Comparison of ENCODE assay signal across 1 cellular context in genomic region chr19:10717356-10718204, GRCh38.
TF ChIP-seq lines count a peak whose summit lies in the region.

DNM2 (plus strand) TSS chr19:10718079; CDS start chr19:10718243, 164 bp downstream.

TF ChIP-seq in K562, 482 proteins besides CTCF, POLR2A, EP300 and RAD21 (continued from another document and continues in another):
- TF ChIP-seq ZNF407 (IDR thresholded peaks at IDR 0.05; ENCODE audit: low read depth) (no peak), TOE1 (IDR thresholded peaks at IDR 0.05; ENCODE audit: borderline replicate concordance) (0 out of 2 replicates have a peak, but pooled peaks have one; percentile 4), TOE1 (CRISPR knock-in tag; IDR thresholded peaks at IDR 0.05; ENCODE audit: borderline replicate concordance, low read depth) (no peak), ARID4B (CRISPR knock-in tag; IDR thresholded peaks at IDR 0.05) (no peak), SMAD4 (CRISPR knock-in tag; conservative IDR thresholded peaks at IDR 0.05) (no peak; the same call in 1 of the 2 replicates), TAF1 (IDR thresholded peaks at IDR 0.05; ENCODE audit: control insufficient read depth, extremely low read depth, insufficient read depth, low read length, severe bottlenecking) (peak; percentile 65), ZNF280B (CRISPR knock-in tag; IDR thresholded peaks at IDR 0.05) (no peak), ZNF12 (CRISPR knock-in tag; IDR thresholded peaks at IDR 0.05) (no peak), HDAC2 (IDR thresholded peaks at IDR 0.05) (no peak), ZNF444 (CRISPR knock-in tag; IDR thresholded peaks at IDR 0.05) (no peak), ZNF134 (CRISPR knock-in tag; conservative IDR thresholded peaks at IDR 0.05) (no peak), NFE2L1 (tag; IDR thresholded peaks at IDR 0.05; ENCODE audit: borderline replicate concordance, low read depth) (no peak), RFX5 (IDR thresholded peaks at IDR 0.05; ENCODE audit: low read depth, low read length) (no peak), SREBF1 (IDR thresholded peaks at IDR 0.05; ENCODE audit: borderline replicate concordance, low read depth, low read length) (no peak), ZKSCAN8 (CRISPR knock-in tag; IDR thresholded peaks at IDR 0.05) (no peak), ZNF197 (CRISPR knock-in tag; IDR thresholded peaks at IDR 0.05; ENCODE audit: low read depth) (no peak), ZNF239 (CRISPR knock-in tag; IDR thresholded peaks at IDR 0.05) (no peak), IRF9 (tag; IDR thresholded peaks at IDR 0.05) (no peak), ZBTB43 (CRISPR knock-in tag; IDR thresholded peaks at IDR 0.05) (no peak), NFIC (IDR thresholded peaks at IDR 0.05) (no peak), ZBTB17 (CRISPR knock-in tag; IDR thresholded peaks at IDR 0.05) (no peak), ZNF639 (CRISPR knock-in tag; conservative IDR thresholded peaks at IDR 0.05 in 1 of 2, IDR thresholded peaks at IDR 0.05 in 1 of 2) (peak in 1 of 2 experiments; percentile 99; a peak in 2 of 4 replicates), CGGBP1 (CRISPR knock-in tag; IDR thresholded peaks at IDR 0.05) (no peak), E2F4 (CRISPR knock-in tag; IDR thresholded peaks at IDR 0.05; ENCODE audit: low read depth) (no peak), HES1 (IDR thresholded peaks at IDR 0.05; ENCODE audit: low read depth) (peak; percentile 93), MAFG (tag; conservative IDR thresholded peaks at IDR 0.05) (no peak), ZNF232 (CRISPR knock-in tag; IDR thresholded peaks at IDR 0.05) (no peak), BMI1 (IDR thresholded peaks at IDR 0.05; ENCODE audit: low read length) (no peak), MXI1 (IDR thresholded peaks at IDR 0.05; ENCODE audit: low read depth, low read length) (no peak), MED1 (CRISPR knock-in tag; IDR thresholded peaks at IDR 0.05; ENCODE audit: borderline replicate concordance) (no peak), CEBPZ (IDR thresholded peaks at IDR 0.05; ENCODE audit: borderline replicate concordance, low read depth, low read length) (peak; percentile 100), CBFA2T2 (conservative IDR thresholded peaks at IDR 0.05) (no peak), TFAM (CRISPR knock-in tag; conservative IDR thresholded peaks at IDR 0.05) (no peak), SMARCA5 (IDR thresholded peaks at IDR 0.05) (no peak)
